Comparison of ENCODE assay signal across 8 cellular contexts in genomic region chr7:30504347-30505173, GRCh38. TPM values are rescaled to one million over a fixed set of nuclear protein-coding genes. Genes with fewer than 3 reads are reported as not detected.
A peak's percentile ranks its signal among the peaks of the same experiment; 100 is the strongest.
DNase-seq lines count a peak whose midpoint lies in the region; ATAC-seq and TF ChIP-seq lines count a peak whose summit lies in the region.

A gene with protein sequence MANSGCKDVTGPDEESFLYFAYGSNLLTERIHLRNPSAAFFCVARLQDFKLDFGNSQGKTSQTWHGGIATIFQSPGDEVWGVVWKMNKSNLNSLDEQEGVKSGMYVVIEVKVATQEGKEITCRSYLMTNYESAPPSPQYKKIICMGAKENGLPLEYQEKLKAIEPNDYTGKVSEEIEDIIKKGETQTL (minus strand): TSS chr7:30504829. CDS start chr7:30504709, 120 bp downstream.

- peak within 1 kb of the TSS; percentile 74 to 96 for H3K4me3 ChIP-seq in testis

- no peaks in the 10 kb centered on the region for H3K9me3 ChIP-seq in testis

- peak within 1 kb of the TSS; percentile 88 to 93 for H3K27ac Mint-ChIP-seq in activated naive CD4-positive, alpha-beta T cell treated with anti-CD3 and anti-CD28 coated beads, Interleukin-2, amount 50 U/mL, for 72 hours

- POLR2A ChIA-PET in GM10248 (lab: Yijun Ruan, JAX), result no interaction called here

- CTCF ChIA-PET in GM10248 (lab: Yijun Ruan, JAX), result interaction anchor here (1.2 to 1.4 kb wide), 2 partner anchors 14 to 60 kb away, joined by 3 read pairs; no protein-coding TSS in a partner anchor

- 0 to 1% methylated on average over 19 to 61 of the region's 61 CpGs for WGBS in testis, 2 donors

- intact Hi-C loops in testis (cut with DNase I; ENCODE audit: low total_unique reads), result no loop called here

- peak within 1 kb of the TSS; percentile 94 to 96 for H3K27ac ChIP-seq in testis

- peaks cover 29 to 39% of the 10 kb centered on the region in 2 donors for H3K36me3 Mint-ChIP-seq in activated naive CD4-positive, alpha-beta T cell treated with anti-CD3 and anti-CD28 coated beads, Interleukin-2, amount 50 U/mL, for 72 hours

- H3K9me3 Mint-ChIP-seq in activated naive CD4-positive, alpha-beta T cell treated with anti-CD3 and anti-CD28 coated beads, Interleukin-2, amount 50 U/mL, for 72 hours, result peaks cover 0 to 5% of the 10 kb centered on the region in 2 donors

- peaks cover 7% of the 10 kb centered on the region for H3K4me1 ChIP-seq in testis

- TF ChIP-seq POLR2A in testis (IDR thresholded peaks at IDR 0.05), result peak; percentile 60

- TF ChIP-seq CTCF in GM10248 (IDR thresholded peaks at IDR 0.05; ENCODE audit: control extremely low read depth, extremely low read depth, low read depth, missing control alignments), result no peak
- no peak for TF ChIP-seq CTCF in omental fat pad (IDR thresholded peaks at IDR 0.05)
- TF ChIP-seq CTCF in testis (IDR thresholded peaks at IDR 0.05), result peak in 1 of 3 experiments; percentile 12

- no peaks in the 10 kb centered on the region for H3K36me3 ChIP-seq in testis (ENCODE audit: low read depth, missing control alignments)

- H3K27me3 ChIP-seq in testis, result no peaks in the 10 kb centered on the region

- peak; percentile 98 for ATAC-seq in HG02610 (IDR thresholded peaks at IDR 0.05; ENCODE audit: unreplicated experiment)
- ATAC-seq in activated naive CD4-positive, alpha-beta T cell treated with anti-CD3 and anti-CD28 coated beads, Interleukin-2, amount 50 U/mL, for 72 hours, result peak; percentile 97 to 98
- ATAC-seq in omental fat pad (ENCODE audit: low FRiP score), result peak; percentile 99

- DNase-seq in GM10248 (ENCODE audit: extremely low spot score) (peak; percentile 97), NCI-H1092 treated with DMSO at 0.1 percent for 48 hours (lab: John Stamatoyannopoulos, UW) (peak; percentile 99), SKM-1 (lab: John Stamatoyannopoulos, UW; ENCODE audit: unreplicated experiment) (peak; percentile 96), glomerular endothelial cell (ENCODE audit: extremely low read depth, low read depth, low spot score) (peak; percentile 87), omental fat pad (ENCODE audit: low spot score) (peak; percentile 97), testis (peak; percentile 100)
- peak; percentile 94 to 99 for DNase-seq in activated naive CD4-positive, alpha-beta T cell treated with anti-CD3 and anti-CD28 coated beads, Interleukin-2, amount 50 U/mL, for 72 hours (ENCODE audit: low spot score in 2 of 2)

RNA-seq across cellular contexts. Expression of the gene that starts here (rescaled TPM):
- total RNA-seq in activated naive CD4-positive, alpha-beta T cell treated with anti-CD3 and anti-CD28 coated beads, Interleukin-2, amount 50 U/mL, for 72 hours, result 10 to 100 TPM; 69.3 to 72.9 TPM
- total RNA-seq in glomerular endothelial cell (32.0 and 33.8 TPM in 2 replicates), omental fat pad (100 to 1,000 TPM in 2 of 4 donors, 10 to 100 TPM in 2; 33.6 to 210 (median 130) TPM), testis (10 to 100 TPM; 14.7 to 17.8 TPM)
- polyA plus RNA-seq in testis (ENCODE audit: insufficient read depth, low read depth, low replicate concordance), result 21.8 TPM

Comparison
In these comparisons a context has a peak if more than half of its experiments do, and no peak if none do; other contexts are left out.
1. Peak in every context shown above with its lines: DNase-seq, ATAC-seq, H3K4me3 ChIP-seq and H3K27ac ChIP-seq.